8 cellular contexts compared by ENCODE assay signal in genomic region chr16:66269631-66270332, GRCh38.
A peak's percentile ranks its signal among the peaks of the same experiment; 100 is the strongest.
DNase-seq lines count a peak whose midpoint lies in the region; ATAC-seq, FAIRE-seq and TF ChIP-seq lines count a peak whose summit lies in the region.

No MANE protein-coding gene starts in this region.

- CTCF ChIA-PET in activated CD8-positive, alpha-beta memory T cell treated with anti-CD3 and anti-CD28 coated beads, Interleukin-2, amount 10 ng/mL, durations not matched to agents 7 days and 5 days (lab: Charles Lee) = interaction anchor here (1.8 kb wide), 1 partner anchor 9 kb away, joined by 3 read pairs; no protein-coding TSS in a partner anchor

- intact Hi-C loops in upper lobe of right lung (cut with DNase I) (no loop called here), kidney (cut with DNase I) (no loop called here)

- peaks cover 3% of the 10 kb centered on the region for H3K27me3 ChIP-seq in upper lobe of right lung

- no peak overlapping the region for H3K4me3 Mint-ChIP-seq in activated CD8-positive, alpha-beta memory T cell treated with anti-CD3 and anti-CD28 coated beads, Interleukin-2, amount 10 ng/mL, durations not matched to agents 7 days and 5 days
- no peak overlapping the region for H3K4me3 Mint-ChIP-seq in mesothelial cell of epicardium

- H3K9me3 Mint-ChIP-seq in activated CD8-positive, alpha-beta memory T cell treated with anti-CD3 and anti-CD28 coated beads, Interleukin-2, amount 10 ng/mL, durations not matched to agents 7 days and 5 days (ENCODE audit: low read depth) = no peaks in the 10 kb centered on the region
- no peaks in the 10 kb centered on the region for H3K9me3 Mint-ChIP-seq in mesothelial cell of epicardium

- FAIRE-seq in kidney (lab: Jason Lieb, UNC) = no peak
- FAIRE-seq in GM12892 (lab: Jason Lieb, UNC) = no peak

- H3K36me3 ChIP-seq in upper lobe of right lung = no peaks in the 10 kb centered on the region
- H3K36me3 ChIP-seq in kidney (ENCODE audit: control insufficient read depth in 1 of 2, insufficient read depth in 2 of 2, low read length in 2 of 2) = no peaks in the 10 kb centered on the region

- no peak overlapping the region for H3K9ac ChIP-seq in kidney (ENCODE audit: low read length in 2 of 2)

- TF ChIP-seq POLR2A in GM12892 (IDR thresholded peaks at IDR 0.05; ENCODE audit: low read depth, low read length) = no peak

- H3K4me1 ChIP-seq in upper lobe of right lung (peaks cover 14% of the 10 kb centered on the region), kidney (ENCODE audit: control insufficient read depth in 1 of 2, insufficient read depth in 1 of 2, low read depth in 1 of 2, low read length in 2 of 2) (peaks cover 0 to 10% of the 10 kb centered on the region in 2 donors)

- H3K9me3 ChIP-seq in upper lobe of right lung (no peaks in the 10 kb centered on the region), kidney (ENCODE audit: control insufficient read depth in 1 of 2, low read length in 2 of 2) (no peaks in the 10 kb centered on the region)

- H3K27me3 Mint-ChIP-seq in activated CD8-positive, alpha-beta memory T cell treated with anti-CD3 and anti-CD28 coated beads, Interleukin-2, amount 10 ng/mL, durations not matched to agents 7 days and 5 days = peaks cover 39% of the 10 kb centered on the region
- H3K27me3 Mint-ChIP-seq in mesothelial cell of epicardium (ENCODE audit: low read depth) = peaks cover 20% of the 10 kb centered on the region

- no peak overlapping the region for H3K27ac Mint-ChIP-seq in activated CD8-positive, alpha-beta memory T cell treated with anti-CD3 and anti-CD28 coated beads, Interleukin-2, amount 10 ng/mL, durations not matched to agents 7 days and 5 days
- peak overlapping the region; percentile 77 for H3K27ac Mint-ChIP-seq in mesothelial cell of epicardium

- H3K4me1 Mint-ChIP-seq in activated CD8-positive, alpha-beta memory T cell treated with anti-CD3 and anti-CD28 coated beads, Interleukin-2, amount 10 ng/mL, durations not matched to agents 7 days and 5 days = peaks cover 7% of the 10 kb centered on the region
- H3K4me1 Mint-ChIP-seq in mesothelial cell of epicardium = peaks cover 49% of the 10 kb centered on the region

- TF ChIP-seq CTCF in mesothelial cell of epicardium (IDR thresholded peaks at IDR 0.05; ENCODE audit: unreplicated experiment) (no peak), upper lobe of right lung (IDR thresholded peaks at IDR 0.05) (no peak), kidney (IDR thresholded peaks at IDR 0.05; ENCODE audit: borderline replicate concordance, extremely low read depth, insufficient read depth) (no peak)

- peak; percentile 49 for DNase-seq in activated CD8-positive, alpha-beta memory T cell treated with anti-CD3 and anti-CD28 coated beads for 24 hours
- no peak for DNase-seq in activated CD8-positive, alpha-beta memory T cell treated with anti-CD3 and anti-CD28 coated beads, Interleukin-2, amount 10 ng/mL, durations not matched to agents 7 days and 5 days
- DNase-seq in ecto neural progenitor cell (ENCODE audit: low spot score) (peak; percentile 38), mesothelial cell of epicardium (ENCODE audit: low spot score in 2 of 2, unreplicated experiment in 2 of 2) (peak in 1 of 2 experiments; percentile 19), upper lobe of right lung (no peak), kidney (no peak), GM12892 (ENCODE audit: insufficient read length) (no peak), RKO (ENCODE audit: low spot score) (no peak)

- H3K36me3 Mint-ChIP-seq in activated CD8-positive, alpha-beta memory T cell treated with anti-CD3 and anti-CD28 coated beads, Interleukin-2, amount 10 ng/mL, durations not matched to agents 7 days and 5 days = no peaks in the 10 kb centered on the region
- H3K36me3 Mint-ChIP-seq in mesothelial cell of epicardium = no peaks in the 10 kb centered on the region

- H3K27ac ChIP-seq in upper lobe of right lung (peak overlapping the region; percentile 65), kidney (ENCODE audit: low read depth in 2 of 2, low read length in 2 of 2) (peak overlapping the region in 1 of 2 donors; percentile 65)

- no peak for ATAC-seq in activated CD8-positive, alpha-beta memory T cell treated with anti-CD3 and anti-CD28 coated beads, Interleukin-2, amount 10 ng/mL, durations not matched to agents 7 days and 5 days
- ATAC-seq in upper lobe of right lung = no peak

- H3K4me3 ChIP-seq in upper lobe of right lung = peak overlapping the region; percentile 32
- peak overlapping the region in 1 of 2 donors; percentile 41 for H3K4me3 ChIP-seq in kidney (ENCODE audit: low read length in 2 of 2)

Comparison
In these comparisons a context has a peak if more than half of its experiments do, and no peak if none do; other contexts are left out.
1. DNase-seq: peak in activated CD8-positive, alpha-beta memory T cell treated with anti-CD3 and anti-CD28 coated beads for 24 hours (single experiment) and ecto neural progenitor cell (single experiment); none in activated CD8-positive, alpha-beta memory T cell treated with anti-CD3 and anti-CD28 coated beads, Interleukin-2, amount 10 ng/mL, durations not matched to agents 7 days and 5 days (single experiment), upper lobe of right lung (single experiment), kidney (single experiment), GM12892 (single experiment) and RKO (single experiment).